ENCODE assay signal across 1 cellular context in genomic region chr2:173792166-173792565, GRCh38.
TF ChIP-seq lines count a peak whose summit lies in the region.

No MANE protein-coding gene starts in this region.

TF ChIP-seq in GM23338, 12 proteins besides CTCF, POLR2A, EP300 and RAD21 (continued from another document):
- TF ChIP-seq ZNF462 (CRISPR knock-in tag; IDR thresholded peaks at IDR 0.05) (no peak), CREB1 (CRISPR knock-in tag; IDR thresholded peaks at IDR 0.05; ENCODE audit: low read depth) (no peak), ZNF331 (CRISPR knock-in tag; IDR thresholded peaks at IDR 0.05; ENCODE audit: low read depth) (no peak)
